2 cellular contexts compared by ENCODE assay signal in the genomic region with DNA sequence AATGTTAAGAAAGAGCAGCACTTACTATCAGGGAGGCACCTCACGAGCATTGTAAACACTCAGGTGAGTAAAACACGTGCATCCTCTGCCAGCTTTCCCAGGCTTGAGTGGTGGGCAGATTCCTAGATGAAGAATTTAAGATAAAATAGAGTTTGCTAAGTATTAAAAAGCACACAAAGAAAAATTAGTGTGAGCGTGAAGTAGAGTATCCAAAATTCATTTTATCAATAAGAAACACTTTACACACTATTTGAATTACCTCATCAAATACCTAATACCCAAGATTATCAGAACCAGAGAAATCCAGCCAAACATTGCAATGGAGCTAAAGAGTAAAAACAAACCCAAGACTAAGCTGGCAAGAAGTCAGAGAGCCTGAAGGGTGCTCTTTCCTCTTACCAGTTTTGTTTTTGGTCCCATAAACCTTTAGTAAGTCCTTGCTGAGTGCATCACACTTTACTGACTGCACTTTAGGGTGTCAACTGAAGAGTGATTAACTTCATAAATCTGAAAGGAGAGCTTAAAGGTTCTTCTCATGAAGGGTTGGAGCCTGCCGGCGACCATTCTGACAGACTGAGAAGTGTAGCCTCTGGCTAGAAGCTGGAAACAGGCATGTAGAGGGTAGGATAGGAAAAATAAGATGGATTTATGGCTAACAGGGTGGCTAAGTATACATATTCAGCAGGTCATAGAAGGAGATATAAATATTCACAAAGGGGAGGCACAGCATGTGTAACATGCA.
TF ChIP-seq lines count a peak whose summit lies in the region.

No MANE protein-coding gene starts in this region.

TF ChIP-seq in HCT116, 20 proteins besides CTCF, POLR2A, EP300 and RAD21:
- TF ChIP-seq CBX3 (IDR thresholded peaks at IDR 0.05; ENCODE audit: low read depth): no peak
- no peak for TF ChIP-seq EZH2 (IDR thresholded peaks at IDR 0.05)
- TF ChIP-seq SP1 (IDR thresholded peaks at IDR 0.05; ENCODE audit: low read depth): no peak
- no peak for TF ChIP-seq YY1 (IDR thresholded peaks at IDR 0.05; ENCODE audit: extremely low read depth, insufficient replicate concordance, low read depth, low read length)
- TF ChIP-seq, protein P1, sequence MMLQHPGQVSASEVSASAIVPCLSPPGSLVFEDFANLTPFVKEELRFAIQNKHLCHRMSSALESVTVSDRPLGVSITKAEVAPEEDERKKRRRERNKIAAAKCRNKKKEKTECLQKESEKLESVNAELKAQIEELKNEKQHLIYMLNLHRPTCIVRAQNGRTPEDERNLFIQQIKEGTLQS (IDR thresholded peaks at IDR 0.05): no peak
- no peak for TF ChIP-seq ZFX (IDR thresholded peaks at IDR 0.05)
- TF ChIP-seq, protein P2, sequence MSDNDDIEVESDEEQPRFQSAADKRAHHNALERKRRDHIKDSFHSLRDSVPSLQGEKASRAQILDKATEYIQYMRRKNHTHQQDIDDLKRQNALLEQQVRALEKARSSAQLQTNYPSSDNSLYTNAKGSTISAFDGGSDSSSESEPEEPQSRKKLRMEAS (IDR thresholded peaks at IDR 0.05): no peak
- TF ChIP-seq TCF7L2 (IDR thresholded peaks at IDR 0.05; ENCODE audit: borderline replicate concordance, extremely low read depth, insufficient read depth, insufficient read length): no peak
- no peak for TF ChIP-seq ZNF274 (IDR thresholded peaks at IDR 0.05; ENCODE audit: low read depth, low read length)
- TF ChIP-seq SIN3A (IDR thresholded peaks at IDR 0.05; ENCODE audit: low read depth): no peak
- no peak for TF ChIP-seq CEBPB (IDR thresholded peaks at IDR 0.05; ENCODE audit: low read depth)
TF ChIP-seq in HCT116: peak in this region for 0.

TF ChIP-seq in GM12878, 131 proteins besides CTCF, POLR2A, EP300 and RAD21:
- TF ChIP-seq MLLT1 (IDR thresholded peaks at IDR 0.05): no peak
- no peak for TF ChIP-seq FOS (IDR thresholded peaks at IDR 0.05; ENCODE audit: borderline replicate concordance, extremely low read depth, insufficient read length)
- no peak for TF ChIP-seq PKNOX1 (IDR thresholded peaks at IDR 0.05)
- TF ChIP-seq PRDM15 (CRISPR knock-in tag; IDR thresholded peaks at IDR 0.05): no peak
- no peak for TF ChIP-seq BCLAF1 (IDR thresholded peaks at IDR 0.05)
- TF ChIP-seq NR2C1 (IDR thresholded peaks at IDR 0.05): no peak
- TF ChIP-seq ESRRA (IDR thresholded peaks at IDR 0.05; ENCODE audit: low read length): no peak
- no peak for TF ChIP-seq ELK1 (IDR thresholded peaks at IDR 0.05; ENCODE audit: low read depth, low read length)
- no peak for TF ChIP-seq ETV6 (conservative IDR thresholded peaks at IDR 0.05 in 1 of 2, IDR thresholded peaks at IDR 0.05 in 1 of 2; ENCODE audit: borderline replicate concordance in 1 of 2, low read depth in 1 of 2)
